In the genomic region with DNA sequence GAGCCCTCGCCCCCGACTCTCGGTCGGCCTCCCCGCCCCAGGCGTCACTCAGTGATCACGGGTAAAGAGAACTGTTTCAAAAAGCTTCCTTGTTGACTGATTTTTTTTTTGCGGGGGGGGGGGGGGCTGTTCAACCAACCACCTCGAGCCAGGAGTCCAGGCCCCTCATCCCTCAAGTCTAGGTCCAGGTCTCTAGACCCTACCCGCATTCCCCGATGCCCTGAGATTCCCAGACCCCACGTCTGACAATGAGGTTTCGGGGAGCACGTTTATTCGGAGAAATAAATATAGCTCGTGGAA, we compare ENCODE assay signal across 7 cellular contexts. TPM values are rescaled to one million over a fixed set of nuclear protein-coding genes. Genes with fewer than 3 reads are reported as not detected.
DNase-seq lines count a peak whose midpoint lies in the region; ATAC-seq, FAIRE-seq and TF ChIP-seq lines count a peak whose summit lies in the region.
"Had no signal": no experiment of that assay in that cellular context is flagged by ENCODE, and none has a peak within 500 bp of the region (broad histone marks: within the 10 kb centered on the region; RNA-seq: fewer than 3 reads in every experiment).

No MANE protein-coding gene starts in this region.

- H2AFZ ChIP-seq in DND-41 (ENCODE audit: low read depth, low read length) (no peak overlapping the region), K562 (ENCODE audit: low read depth, low read length) (peak overlapping the region; percentile 69)

- no peaks in the 10 kb centered on the region for H3K9me1 ChIP-seq in K562 (ENCODE audit: control insufficient read depth, insufficient read depth, low read length)

- POLR2A ChIA-PET in K562 (lab: Yijun Ruan, JAX), result interaction anchor here (0.6 to 2.0 kb wide), 11 partner anchors 11 to 702 kb away, joined by 3 to 11 read pairs (median 3); a partner anchor contains a TSS
- POLR2A ChIA-PET in activated CD8-positive, alpha-beta T cell treated with anti-CD3 and anti-CD28 coated beads for 36 hours (lab: Charles Lee), result interaction anchor here (0.9 kb wide), 1 partner anchor 11 kb away, joined by 3 read pairs; no protein-coding TSS in a partner anchor

- TF ChIP-seq CTCF in DND-41 (IDR thresholded peaks at IDR 0.05; ENCODE audit: borderline replicate concordance, extremely low read depth, low read length, poor library complexity, severe bottlenecking) (no peak), K562 (IDR thresholded peaks at IDR 0.05 in 2 of 3, conservative IDR thresholded peaks at IDR 0.05 in 1 of 3; ENCODE audit: insufficient read depth in 2 of 3, low read depth in 1 of 3, low read length in 3 of 3) (no peak), natural killer cell (IDR thresholded peaks at IDR 0.05) (no peak)
- TF ChIP-seq CTCF in activated CD8-positive, alpha-beta T cell treated with anti-CD3 and anti-CD28 coated beads for 36 hours (IDR thresholded peaks at IDR 0.05), result no peak

- H3K9me3 Mint-ChIP-seq in natural killer cell, result no peaks in the 10 kb centered on the region
- H3K9me3 Mint-ChIP-seq in activated CD8-positive, alpha-beta T cell treated with anti-CD3 and anti-CD28 coated beads for 36 hours, result peaks cover 2% of the 10 kb centered on the region

- no peak for DNase-seq in DND-41
- peak in 1 of 4 experiments; percentile 41 for DNase-seq in K562 (ENCODE audit: extremely low read depth in 1 of 4, low spot score in 3 of 4)
- DNase-seq in natural killer cell, result no peak
- DNase-seq in NK-92 treated with Interleukin-12 subunit alpha and Interleukin-12 subunit beta, amount 100 ng/mL, for 24 hours (lab: John Stamatoyannopoulos, UW), result no peak
- DNase-seq in RCC 7860 (ENCODE audit: low spot score), result no peak
- no peak for DNase-seq in activated CD8-positive, alpha-beta T cell treated with anti-CD3 and anti-CD28 coated beads for 36 hours

- H3K9ac ChIP-seq in DND-41 (ENCODE audit: low read depth, low read length), result peak overlapping the region; percentile 44; the same call in 1 of the 2 replicates
- H3K9ac ChIP-seq in K562 (ENCODE audit: insufficient read depth in 1 of 2, low read depth in 2 of 2, low read length in 2 of 2), result peak overlapping the region; percentile 86 to 98

- H3K4me1 Mint-ChIP-seq in natural killer cell, result peaks cover 21 to 48% of the 10 kb centered on the region in 2 donors
- peaks cover 23% of the 10 kb centered on the region for H3K4me1 Mint-ChIP-seq in activated CD8-positive, alpha-beta T cell treated with anti-CD3 and anti-CD28 coated beads for 36 hours (ENCODE audit: low read depth)

- H3K36me3 ChIP-seq in DND-41 (ENCODE audit: insufficient read depth, low read length), result no peaks in the 10 kb centered on the region
- H3K36me3 ChIP-seq in K562 (ENCODE audit: control insufficient read depth, insufficient read depth, low read length), result no peaks in the 10 kb centered on the region
- H3K36me3 ChIP-seq: neutrophil had no signal

- CTCF ChIA-PET in K562 (lab: Yijun Ruan, JAX; ENCODE audit: low intra/inter-chr PET ratio), result no interaction called here
- CTCF ChIA-PET in activated CD8-positive, alpha-beta T cell treated with anti-CD3 and anti-CD28 coated beads for 36 hours (lab: Charles Lee), result interaction anchor here (1.2 to 1.5 kb wide), 2 partner anchors 37 to 53 kb away, joined by 3 to 10 read pairs; a partner anchor contains a TSS

- peaks cover 19 to 56% of the 10 kb centered on the region in 2 donors for H3K27me3 Mint-ChIP-seq in natural killer cell (ENCODE audit: low read depth in 2 of 2)
- peaks cover 70% of the 10 kb centered on the region for H3K27me3 Mint-ChIP-seq in activated CD8-positive, alpha-beta T cell treated with anti-CD3 and anti-CD28 coated beads for 36 hours

- FAIRE-seq in K562 (lab: Jason Lieb, UNC), result no peak
- FAIRE-seq in RCC 7860 (lab: Jason Lieb, UNC), result no peak

- H3K4me3 Mint-ChIP-seq in natural killer cell, result peak overlapping the region; percentile 70
- H3K4me3 Mint-ChIP-seq in activated CD8-positive, alpha-beta T cell treated with anti-CD3 and anti-CD28 coated beads for 36 hours, result no peak overlapping the region

- no peak for TF ChIP-seq EP300 in K562 (IDR thresholded peaks at IDR 0.05; ENCODE audit: low read length)

- in situ Hi-C loops in K562 (cut with MboI), result no loop called here

- H3K4me2 ChIP-seq in DND-41 (ENCODE audit: insufficient read depth, low read length), result peak overlapping the region; percentile 62
- peak overlapping the region; percentile 99 for H3K4me2 ChIP-seq in K562 (ENCODE audit: insufficient read depth, low read length)

- no peak for TF ChIP-seq POLR2A in K562 (conservative IDR thresholded peaks at IDR 0.05)

- H3K9me3 ChIP-seq in DND-41 (ENCODE audit: insufficient read depth, low read length, severe bottlenecking) (no peaks in the 10 kb centered on the region), K562 (replicated peaks; ENCODE audit: control insufficient read depth, insufficient read depth, low read depth, low read length) (no peaks in the 10 kb centered on the region)

- no peak for TF ChIP-seq RAD21 in K562 (CRISPR knock-in tag; conservative IDR thresholded peaks at IDR 0.05 in 1 of 2, IDR thresholded peaks at IDR 0.05 in 1 of 2)

- BruUV-seq in K562 (replicated peaks; lab: Mats Ljungman, UMichigan), result no TSS peak

- no peak overlapping the region for H3K27ac ChIP-seq in DND-41 (ENCODE audit: low read length)
- peak overlapping the region; percentile 89 for H3K27ac ChIP-seq in K562 (ENCODE audit: extremely low read depth, low read depth, low read length)
- H3K27ac ChIP-seq: neutrophil had no signal

- 0% methylated on average over 8 of the region's 16 CpGs for WGBS in K562 (ENCODE audit: insufficient coverage, low coverage, missing lambda C conversion rate)

- H3K36me3 Mint-ChIP-seq in natural killer cell, result no peaks in the 10 kb centered on the region
- no peaks in the 10 kb centered on the region for H3K36me3 Mint-ChIP-seq in activated CD8-positive, alpha-beta T cell treated with anti-CD3 and anti-CD28 coated beads for 36 hours (ENCODE audit: low read depth)

- H3K4me3 ChIP-seq in DND-41 (ENCODE audit: low read depth in 1 of 2, low read length in 2 of 2) (no peak overlapping the region), K562 (peak overlapping the region; percentile 54)

- H3K79me2 ChIP-seq in DND-41 (ENCODE audit: insufficient read depth, low read length) (no peaks in the 10 kb centered on the region), K562 (ENCODE audit: control insufficient read depth, insufficient read depth, low read length) (peaks cover 44% of the 10 kb centered on the region; the same call in 2 of the 3 replicates)

- H3K4me1 ChIP-seq in DND-41 (ENCODE audit: insufficient read depth, low read length) (peaks cover 14% of the 10 kb centered on the region), K562 (replicated peaks in 1 of 2; ENCODE audit: control insufficient read depth in 2 of 2, insufficient read depth in 2 of 2, low read length in 2 of 2) (peaks cover 46 to 90% of the 10 kb centered on the region in 2 experiments)

- H4K20me1 ChIP-seq in DND-41 (ENCODE audit: insufficient read depth, low read length), result peaks cover 2% of the 10 kb centered on the region; the same call in 1 of the 2 replicates
- peaks cover 5% of the 10 kb centered on the region; the same call in 1 of the 2 replicates for H4K20me1 ChIP-seq in K562 (replicated peaks; ENCODE audit: control insufficient read depth, insufficient read depth, low read length)

- no peak; the same call in 2 of the 3 replicates for ATAC-seq in DND-41 (ENCODE audit: insufficient read depth, low read depth)
- no peak for ATAC-seq in K562
- no peak for ATAC-seq in natural killer cell
- no peak for ATAC-seq in activated CD8-positive, alpha-beta T cell treated with anti-CD3 and anti-CD28 coated beads for 36 hours

- no peaks in the 10 kb centered on the region for H3K27me3 ChIP-seq in DND-41 (ENCODE audit: insufficient read depth, low read length, poor library complexity)
- H3K27me3 ChIP-seq in K562 (ENCODE audit: control insufficient read depth in 2 of 2, insufficient read depth in 2 of 2, low read length in 2 of 2), result no peaks in the 10 kb centered on the region

- H3K27ac Mint-ChIP-seq in natural killer cell, result no peak overlapping the region
- H3K27ac Mint-ChIP-seq in activated CD8-positive, alpha-beta T cell treated with anti-CD3 and anti-CD28 coated beads for 36 hours, result no peak overlapping the region

- intact Hi-C loops in K562 (cut with micrococcal nuclease), result loop anchor here (5.0 to 10.0 kb wide), 3 partner anchors 156 to 819 kb away; a partner anchor contains a TSS
- intact Hi-C loops in natural killer cell (cut with micrococcal nuclease), result no loop called here
- intact Hi-C loops in activated CD8-positive, alpha-beta T cell treated with anti-CD3 and anti-CD28 coated beads for 36 hours (cut with micrococcal nuclease), result no loop called here

RNA-seq across cellular contexts. Expression of a gene that starts 4.3 kb away (rescaled TPM):
- total RNA-seq in K562 (2011; cell fraction: chromatin; rRNA removed; ENCODE audit: low replicate concordance), result 32.2 and 45.2 TPM in 2 replicates
- total RNA-seq in K562 (2011; cell fraction: nucleolus; rRNA removed), result 32.8 and 33.2 TPM in 2 replicates
- 43.6 and 52.1 TPM in 2 replicates for total RNA-seq in K562 (2011; cell fraction: nucleoplasm; rRNA removed)
- total RNA-seq in K562 (2014; rRNA removed) (15.6 and 20.8 TPM in 2 replicates), K562 (2014; rRNA removed; fragmentation: Illumina TruSeq; extraction: Trizol) (10.0 and 11.7 TPM in 2 replicates), K562 (2015; rRNA removed; fragmentation: Illumina TruSeq; extraction: Trizol) (15.9 and 16.1 TPM in 2 replicates), K562 (2021) (14.8 and 15.6 TPM in 2 replicates), natural killer cell (not detected)
- polyA plus RNA-seq in K562 (2011; rRNA removed) (13.1 and 22.3 TPM in 2 replicates), K562 (2014; fragmentation: Illumina TruSeq; extraction: Trizol) (17.9 and 18.7 TPM in 2 replicates), K562 (2014; fragmentation: Nextera tagmentation; extraction: Ambion mirVana) (1 to 10 TPM in 1 of 2 experiments, under 1 TPM in 1; 0.66 to 1.2 TPM), K562 (2014; rRNA removed) (11.8 and 13.7 TPM in 2 replicates)
- 12.4 and 22.9 TPM in 2 replicates for polyA plus RNA-seq in K562 (2011; cell fraction: cytosol; rRNA removed)
- 28.6 and 29.0 TPM in 2 replicates for polyA plus RNA-seq in K562 (2011; cell fraction: nucleus; rRNA removed)
- polyA plus RNA-seq in K562 (2012), result 15.3 and 17.4 TPM in 2 replicates
- polyA minus RNA-seq in K562 (2011; rRNA and poly(A)+ RNA removed), result 18.4 and 24.8 TPM in 2 replicates
- polyA minus RNA-seq in K562 (2011; cell fraction: cytosol; rRNA and poly(A)+ RNA removed), result 7.2 and 13.7 TPM in 2 replicates
- polyA minus RNA-seq in K562 (2011; cell fraction: nucleus; rRNA and poly(A)+ RNA removed), result 4.0 and 6.3 TPM in 2 replicates
- total RNA-seq in activated CD8-positive, alpha-beta T cell treated with anti-CD3 and anti-CD28 coated beads for 36 hours, result not detected

RNA-seq across cellular contexts. Expression of a gene that starts 6.7 kb away (rescaled TPM):
- 86.3 and 161 TPM in 2 replicates for total RNA-seq in K562 (2011; cell fraction: chromatin; rRNA removed; ENCODE audit: low replicate concordance)
- 82.0 and 87.9 TPM in 2 replicates for total RNA-seq in K562 (2011; cell fraction: nucleolus; rRNA removed)
- total RNA-seq in K562 (2011; cell fraction: nucleoplasm; rRNA removed), result 97.8 and 143 TPM in 2 replicates
- total RNA-seq in K562 (2014; rRNA removed) (35.3 and 37.3 TPM in 2 replicates), K562 (2014; rRNA removed; fragmentation: Illumina TruSeq; extraction: Trizol) (7.9 and 8.3 TPM in 2 replicates), K562 (2015; rRNA removed; fragmentation: Illumina TruSeq; extraction: Trizol) (15.0 and 15.2 TPM in 2 replicates), K562 (2021) (34.6 and 37.8 TPM in 2 replicates), natural killer cell (under 1 TPM in 1 of 3 donors, not detected in 2; 0.20 TPM)
- polyA plus RNA-seq in K562 (2011; rRNA removed) (19.2 and 20.5 TPM in 2 replicates), K562 (2014; fragmentation: Illumina TruSeq; extraction: Trizol) (14.7 and 25.2 TPM in 2 replicates), K562 (2014; fragmentation: Nextera tagmentation; extraction: Ambion mirVana) (1 to 10 TPM; 6.5 to 7.9 TPM), K562 (2014; rRNA removed) (45.4 and 56.6 TPM in 2 replicates)
- polyA plus RNA-seq in K562 (2011; cell fraction: cytosol; rRNA removed), result 21.6 and 37.6 TPM in 2 replicates
- 66.9 and 85.9 TPM in 2 replicates for polyA plus RNA-seq in K562 (2011; cell fraction: nucleus; rRNA removed)
- polyA plus RNA-seq in K562 (2012), result 26.9 and 31.4 TPM in 2 replicates
- polyA minus RNA-seq in K562 (2011; rRNA and poly(A)+ RNA removed), result 5.8 and 8.2 TPM in 2 replicates
- polyA minus RNA-seq in K562 (2011; cell fraction: cytosol; rRNA and poly(A)+ RNA removed), result 14.5 and 15.4 TPM in 2 replicates
- 16.0 and 19.0 TPM in 2 replicates for polyA minus RNA-seq in K562 (2011; cell fraction: nucleus; rRNA and poly(A)+ RNA removed)
- under 1 TPM; 0.40 to 0.54 TPM for total RNA-seq in activated CD8-positive, alpha-beta T cell treated with anti-CD3 and anti-CD28 coated beads for 36 hours

RNA-seq across cellular contexts. Expression of a gene that starts 31.6 kb away (rescaled TPM):
- total RNA-seq in K562 (2011; cell fraction: chromatin; rRNA removed; ENCODE audit: low replicate concordance), result 69.7 and 96.7 TPM in 2 replicates
- total RNA-seq in K562 (2011; cell fraction: nucleolus; rRNA removed), result 59.0 and 65.5 TPM in 2 replicates
- 60.3 and 89.2 TPM in 2 replicates for total RNA-seq in K562 (2011; cell fraction: nucleoplasm; rRNA removed)
- 48.2 and 55.9 TPM in 2 replicates for total RNA-seq in K562 (2014; rRNA removed)
- 10.3 and 11.5 TPM in 2 replicates for total RNA-seq in K562 (2014; rRNA removed; fragmentation: Illumina TruSeq; extraction: Trizol)
- 19.1 and 21.0 TPM in 2 replicates for total RNA-seq in K562 (2015; rRNA removed; fragmentation: Illumina TruSeq; extraction: Trizol)
- 47.5 and 53.0 TPM in 2 replicates for total RNA-seq in K562 (2021)
- 11.2 and 16.9 TPM in 2 replicates for polyA plus RNA-seq in K562 (2011; rRNA removed)
- polyA plus RNA-seq in K562 (2011; cell fraction: cytosol; rRNA removed), result 17.5 and 30.1 TPM in 2 replicates
- polyA plus RNA-seq in K562 (2011; cell fraction: nucleus; rRNA removed), result 52.6 and 77.1 TPM in 2 replicates
- polyA plus RNA-seq in K562 (2012), result 17.8 and 27.4 TPM in 2 replicates
- 17.6 and 30.1 TPM in 2 replicates for polyA plus RNA-seq in K562 (2014; fragmentation: Illumina TruSeq; extraction: Trizol)
- polyA plus RNA-seq in K562 (2014; fragmentation: Nextera tagmentation; extraction: Ambion mirVana), result under 1 TPM; 0.10 to 0.29 TPM
- 44.2 and 46.7 TPM in 2 replicates for polyA plus RNA-seq in K562 (2014; rRNA removed)
- polyA minus RNA-seq in K562 (2011; rRNA and poly(A)+ RNA removed), result 11.1 and 17.2 TPM in 2 replicates
- polyA minus RNA-seq in K562 (2011; cell fraction: cytosol; rRNA and poly(A)+ RNA removed), result 9.8 and 20.9 TPM in 2 replicates
- polyA minus RNA-seq in K562 (2011; cell fraction: nucleus; rRNA and poly(A)+ RNA removed), result 27.1 and 32.9 TPM in 2 replicates
- 1 to 10 TPM; 5.3 to 5.5 (median 5.3) TPM for total RNA-seq in natural killer cell
- total RNA-seq in activated CD8-positive, alpha-beta T cell treated with anti-CD3 and anti-CD28 coated beads for 36 hours, result 1 to 10 TPM; 3.9 to 5.1 TPM

RNA-seq across cellular contexts. Expression of a gene that starts 32.0 kb away (rescaled TPM):
- total RNA-seq in K562 (2011; cell fraction: chromatin; rRNA removed; ENCODE audit: low replicate concordance), result 1.3 and 4.9 TPM in 2 replicates
- total RNA-seq in K562 (2011; cell fraction: nucleolus; rRNA removed), result 7.0 and 7.4 TPM in 2 replicates
- 3.8 and 4.5 TPM in 2 replicates for total RNA-seq in K562 (2011; cell fraction: nucleoplasm; rRNA removed)
- total RNA-seq in K562 (2014; rRNA removed) (4.7 and 7.4 TPM in 2 replicates), K562 (2014; rRNA removed; fragmentation: Illumina TruSeq; extraction: Trizol) (0.55 and 0.64 TPM in 2 replicates), K562 (2015; rRNA removed; fragmentation: Illumina TruSeq; extraction: Trizol) (1.4 and 2.1 TPM in 2 replicates), K562 (2021) (1.6 and 3.2 TPM in 2 replicates), natural killer cell (1 to 10 TPM; 2.3 to 2.7 (median 2.7) TPM)
- polyA plus RNA-seq in K562 (2011; rRNA removed) (1.5 and 1.9 TPM in 2 replicates), K562 (2014; fragmentation: Illumina TruSeq; extraction: Trizol) (1.1 TPM in 2 replicates), K562 (2014; fragmentation: Nextera tagmentation; extraction: Ambion mirVana) (under 1 TPM; 0.08 to 0.32 TPM), K562 (2014; rRNA removed) (5.4 and 5.7 TPM in 2 replicates)
- polyA plus RNA-seq in K562 (2011; cell fraction: cytosol; rRNA removed), result 4.1 and 8.0 TPM in 2 replicates
- 4.8 and 7.5 TPM in 2 replicates for polyA plus RNA-seq in K562 (2011; cell fraction: nucleus; rRNA removed)
- polyA plus RNA-seq in K562 (2012), result 1.8 and 3.7 TPM in 2 replicates
- polyA minus RNA-seq in K562 (2011; rRNA and poly(A)+ RNA removed), result 0.69 and 0.74 TPM in 2 replicates
- polyA minus RNA-seq in K562 (2011; cell fraction: cytosol; rRNA and poly(A)+ RNA removed), result 1.6 and 3.3 TPM in 2 replicates
- polyA minus RNA-seq in K562 (2011; cell fraction: nucleus; rRNA and poly(A)+ RNA removed), result 4.0 and 4.2 TPM in 2 replicates
- total RNA-seq in activated CD8-positive, alpha-beta T cell treated with anti-CD3 and anti-CD28 coated beads for 36 hours, result 1 to 10 TPM; 1.5 to 2.0 TPM

RNA-seq across cellular contexts. Expression of a gene that starts 36.7 kb away (rescaled TPM):
- total RNA-seq in K562 (2011; cell fraction: chromatin; rRNA removed; ENCODE audit: low replicate concordance), result 18.4 and 32.9 TPM in 2 replicates
- 24.3 and 26.6 TPM in 2 replicates for total RNA-seq in K562 (2011; cell fraction: nucleolus; rRNA removed)
- 18.6 and 20.3 TPM in 2 replicates for total RNA-seq in K562 (2011; cell fraction: nucleoplasm; rRNA removed)
- 11.0 and 12.4 TPM in 2 replicates for total RNA-seq in K562 (2014; rRNA removed)
- total RNA-seq in K562 (2014; rRNA removed; fragmentation: Illumina TruSeq; extraction: Trizol), result 1.1 and 1.6 TPM in 2 replicates
- total RNA-seq in K562 (2015; rRNA removed; fragmentation: Illumina TruSeq; extraction: Trizol), result 4.0 and 4.1 TPM in 2 replicates
- total RNA-seq in K562 (2021), result 9.2 and 9.6 TPM in 2 replicates
- polyA plus RNA-seq in K562 (2011; rRNA removed), result 5.9 and 10.3 TPM in 2 replicates
- 8.5 and 10.8 TPM in 2 replicates for polyA plus RNA-seq in K562 (2011; cell fraction: cytosol; rRNA removed)
- 36.2 and 41.7 TPM in 2 replicates for polyA plus RNA-seq in K562 (2011; cell fraction: nucleus; rRNA removed)
- 9.0 and 9.4 TPM in 2 replicates for polyA plus RNA-seq in K562 (2012)
- 3.1 and 5.1 TPM in 2 replicates for polyA plus RNA-seq in K562 (2014; fragmentation: Illumina TruSeq; extraction: Trizol)
- 1 to 10 TPM in 1 of 2 experiments, under 1 TPM in 1; 0.89 to 1.4 TPM for polyA plus RNA-seq in K562 (2014; fragmentation: Nextera tagmentation; extraction: Ambion mirVana)
- 15.7 and 18.3 TPM in 2 replicates for polyA plus RNA-seq in K562 (2014; rRNA removed)
- 3.4 and 4.1 TPM in 2 replicates for polyA minus RNA-seq in K562 (2011; rRNA and poly(A)+ RNA removed)
- 1.5 and 4.3 TPM in 2 replicates for polyA minus RNA-seq in K562 (2011; cell fraction: cytosol; rRNA and poly(A)+ RNA removed)
- polyA minus RNA-seq in K562 (2011; cell fraction: nucleus; rRNA and poly(A)+ RNA removed), result 8.2 and 8.7 TPM in 2 replicates
- total RNA-seq in natural killer cell, result 1 to 10 TPM; 6.2 to 8.8 (median 6.5) TPM
- 1 to 10 TPM; 2.1 to 4.4 TPM for total RNA-seq in activated CD8-positive, alpha-beta T cell treated with anti-CD3 and anti-CD28 coated beads for 36 hours

Comparison
In these comparisons a context has a peak if more than half of its experiments do, and no peak if none do; other contexts are left out.
1. RNA of a gene that starts 4.3 kb away (total RNA-seq): 10.0 to 52.1 TPM in K562; not detected in activated CD8-positive, alpha-beta T cell treated with anti-CD3 and anti-CD28 coated beads for 36 hours and not detected in natural killer cell; every median in the first group is over 10 times any median in the second.
2. RNA of a gene that starts 6.7 kb away (total RNA-seq): 7.9 to 161 TPM in K562; 0.40 to 0.54 TPM in activated CD8-positive, alpha-beta T cell treated with anti-CD3 and anti-CD28 coated beads for 36 hours and 0.20 TPM in natural killer cell; every median in the first group is over 4 times any median in the second.